28 cellular contexts compared by ENCODE assay signal in genomic region chr4:10416441-10416840, GRCh38. TPM values are rescaled to one million over a fixed set of nuclear protein-coding genes. Genes with fewer than 3 reads are reported as not detected.
DNase-seq lines count a peak whose midpoint lies in the region; ATAC-seq and TF ChIP-seq lines count a peak whose summit lies in the region.
"Had no signal": no experiment of that assay in that cellular context is flagged by ENCODE, and none has a peak within 500 bp of the region (broad histone marks: within the 10 kb centered on the region; RNA-seq: fewer than 3 reads in every experiment).

No MANE protein-coding gene starts in this region.

- no peak for TF ChIP-seq CTCF in CD8-positive, alpha-beta T cell (IDR thresholded peaks at IDR 0.05)
- TF ChIP-seq CTCF in nephron progenitor cell (IDR thresholded peaks at IDR 0.05): no peak
- no peak for TF ChIP-seq CTCF in GM10248 (IDR thresholded peaks at IDR 0.05; ENCODE audit: control extremely low read depth, extremely low read depth, low read depth, missing control alignments)

- H3K36me3 Mint-ChIP-seq in activated CD4-positive, alpha-beta memory T cell treated with anti-CD3 and anti-CD28 coated beads, Interleukin-2, amount 10 ng/mL, durations not matched to agents 7 days and 5 days (ENCODE audit: low read depth): no peaks in the 10 kb centered on the region
- H3K36me3 Mint-ChIP-seq in activated CD4-positive, alpha-beta memory T cell treated with anti-CD3 and anti-CD28 coated beads for 36 hours: no peaks in the 10 kb centered on the region
- no peaks in the 10 kb centered on the region for H3K36me3 Mint-ChIP-seq in CD8-positive, alpha-beta T cell
- H3K36me3 Mint-ChIP-seq in activated CD8-positive, alpha-beta T cell treated with anti-CD3 and anti-CD28 coated beads, Interleukin-2, amount 10 ng/mL, durations not matched to agents 7 days and 5 days (ENCODE audit: low read depth): peaks cover 14% of the 10 kb centered on the region
- H3K36me3 Mint-ChIP-seq in nephron progenitor cell (ENCODE audit: low read depth): peaks cover 5% of the 10 kb centered on the region
- H3K36me3 Mint-ChIP-seq: type B pancreatic cell had no signal

- H3K4me3 ChIP-seq in CD8-positive, alpha-beta T cell (ENCODE audit: low read depth, low read length): no peak overlapping the region
- H3K4me3 ChIP-seq: A549, lung, prostate gland had no signal

- no peaks in the 10 kb centered on the region for H3K9me3 ChIP-seq in CD8-positive, alpha-beta T cell (ENCODE audit: low read length)
- H3K9me3 ChIP-seq: A549, BE2C, prostate gland had no signal

- DNase-seq in activated CD4-positive, alpha-beta memory T cell treated with anti-CD3 and anti-CD28 coated beads, Interleukin-2, amount 10 ng/mL, durations not matched to agents 7 days and 5 days: peak; percentile 24
- DNase-seq in activated CD4-positive, alpha-beta memory T cell treated with anti-CD3 and anti-CD28 coated beads for 36 hours: no peak
- peak in 6 of 7 experiments; percentile 4 to 78 (median 34) for DNase-seq in CD8-positive, alpha-beta T cell
- DNase-seq in activated CD8-positive, alpha-beta T cell treated with anti-CD3 and anti-CD28 coated beads, Interleukin-2, amount 10 ng/mL, durations not matched to agents 7 days and 5 days: peak; percentile 85
- no peak for DNase-seq in nephron progenitor cell
- no peak for DNase-seq in midbrain (lab: John Stamatoyannopoulos, UW)
- no peak for DNase-seq in GM10248 (ENCODE audit: extremely low spot score)
- DNase-seq: activated CD4-positive, alpha-beta T cell treated with anti-CD3 and anti-CD28 coated beads, Interleukin-2, amount 50 U/mL, for 4 hours; BE2C; brain microvascular endothelial cell; Calu3; effector CD4-positive, alpha-beta T cell; kidney glomerular epithelial cell; NCI-H1105 treated with DMSO at 0.1 percent for 48 hours; NCI-H2081 treated with DMSO at 0.1 percent for 48 hours; NCI-H446 had no signal

- H3K9me3 Mint-ChIP-seq in activated CD4-positive, alpha-beta memory T cell treated with anti-CD3 and anti-CD28 coated beads, Interleukin-2, amount 10 ng/mL, durations not matched to agents 7 days and 5 days: no peaks in the 10 kb centered on the region
- peaks cover 3% of the 10 kb centered on the region for H3K9me3 Mint-ChIP-seq in activated CD4-positive, alpha-beta memory T cell treated with anti-CD3 and anti-CD28 coated beads for 36 hours
- H3K9me3 Mint-ChIP-seq in CD8-positive, alpha-beta T cell: peaks cover 2% of the 10 kb centered on the region
- peaks cover 5% of the 10 kb centered on the region for H3K9me3 Mint-ChIP-seq in activated CD8-positive, alpha-beta T cell treated with anti-CD3 and anti-CD28 coated beads, Interleukin-2, amount 10 ng/mL, durations not matched to agents 7 days and 5 days (ENCODE audit: insufficient read depth)
- peaks cover 22% of the 10 kb centered on the region for H3K9me3 Mint-ChIP-seq in nephron progenitor cell

- no peak overlapping the region for H3K27ac Mint-ChIP-seq in activated CD4-positive, alpha-beta memory T cell treated with anti-CD3 and anti-CD28 coated beads, Interleukin-2, amount 10 ng/mL, durations not matched to agents 7 days and 5 days
- no peak overlapping the region for H3K27ac Mint-ChIP-seq in activated CD4-positive, alpha-beta memory T cell treated with anti-CD3 and anti-CD28 coated beads for 36 hours
- H3K27ac Mint-ChIP-seq in CD8-positive, alpha-beta T cell: peak overlapping the region; percentile 69
- peak overlapping the region; percentile 64 for H3K27ac Mint-ChIP-seq in activated CD8-positive, alpha-beta T cell treated with anti-CD3 and anti-CD28 coated beads, Interleukin-2, amount 10 ng/mL, durations not matched to agents 7 days and 5 days
- H3K27ac Mint-ChIP-seq in nephron progenitor cell: peak overlapping the region; percentile 63
- H3K27ac Mint-ChIP-seq: T-helper 2 cell treated with Interferon-gamma antibody and Interleukin-4, amounts not matched to agents 5 μg/mL and 100 μg/mL, for 36 hours; type B pancreatic cell had no signal

- intact Hi-C loops in activated CD4-positive, alpha-beta memory T cell treated with anti-CD3 and anti-CD28 coated beads for 36 hours (cut with micrococcal nuclease): no loop called here
- intact Hi-C loops in CD8-positive, alpha-beta T cell (cut with DNase I, micrococcal nuclease): loop anchor here (2.0 to 5.0 kb wide), 2 partner anchors 40 to 41 kb away; partner anchors contain the start of gene ZNF518B (in 2 of the 2)

- no peaks in the 10 kb centered on the region for H3K27me3 ChIP-seq in CD8-positive, alpha-beta T cell (ENCODE audit: insufficient read depth, low read length)
- H3K27me3 ChIP-seq: BE2C, brain microvascular endothelial cell had no signal

- H3K4me1 Mint-ChIP-seq in activated CD4-positive, alpha-beta memory T cell treated with anti-CD3 and anti-CD28 coated beads, Interleukin-2, amount 10 ng/mL, durations not matched to agents 7 days and 5 days: peaks cover 10% of the 10 kb centered on the region
- H3K4me1 Mint-ChIP-seq in activated CD4-positive, alpha-beta memory T cell treated with anti-CD3 and anti-CD28 coated beads for 36 hours (ENCODE audit: low read depth): no peaks in the 10 kb centered on the region
- peaks cover 46% of the 10 kb centered on the region for H3K4me1 Mint-ChIP-seq in CD8-positive, alpha-beta T cell (ENCODE audit: low read depth)
- peaks cover 46% of the 10 kb centered on the region for H3K4me1 Mint-ChIP-seq in activated CD8-positive, alpha-beta T cell treated with anti-CD3 and anti-CD28 coated beads, Interleukin-2, amount 10 ng/mL, durations not matched to agents 7 days and 5 days (ENCODE audit: low read depth)
- peaks cover 18% of the 10 kb centered on the region for H3K4me1 Mint-ChIP-seq in nephron progenitor cell

- POLR2A ChIA-PET in activated CD4-positive, alpha-beta memory T cell treated with anti-CD3 and anti-CD28 coated beads, Interleukin-2, amount 10 ng/mL, durations not matched to agents 7 days and 5 days (lab: Charles Lee): interaction anchor here (0.8 kb wide), 1 partner anchor 299 kb away, joined by 3 read pairs; no protein-coding TSS in a partner anchor
- POLR2A ChIA-PET in activated CD4-positive, alpha-beta memory T cell treated with anti-CD3 and anti-CD28 coated beads for 36 hours (lab: Charles Lee): no interaction called here
- POLR2A ChIA-PET in CD8-positive, alpha-beta T cell (lab: Charles Lee): interaction anchor here (0.8 to 1.9 kb wide), 3 partner anchors 35 to 299 kb away, joined by 4 to 8 read pairs (median 6); partner anchors contain the start of genes WDR1 and ZNF518B
- POLR2A ChIA-PET in activated CD8-positive, alpha-beta T cell treated with anti-CD3 and anti-CD28 coated beads, Interleukin-2, amount 10 ng/mL, durations not matched to agents 7 days and 5 days (lab: Charles Lee): interaction anchor here (1.2 kb wide), 2 partner anchors 41 to 299 kb away, joined by 3 to 6 read pairs; partner anchors contain the start of genes WDR1 and ZNF518B
- POLR2A ChIA-PET in GM10248 (lab: Yijun Ruan, JAX): no interaction called here

- ATAC-seq in CD8-positive, alpha-beta T cell: peak; percentile 82
- ATAC-seq in activated CD8-positive, alpha-beta T cell treated with anti-CD3 and anti-CD28 coated beads, Interleukin-2, amount 10 ng/mL, durations not matched to agents 7 days and 5 days: peak; percentile 92
- ATAC-seq in GM18519 (IDR thresholded peaks at IDR 0.05; ENCODE audit: low FRiP score, unreplicated experiment): no peak
- ATAC-seq: A549, HCT116, HepG2, SK-N-SH treated with all-trans-retinoic acid at 6 μM for 48 hours had no signal

- no peak overlapping the region for H3K4me3 Mint-ChIP-seq in activated CD4-positive, alpha-beta memory T cell treated with anti-CD3 and anti-CD28 coated beads, Interleukin-2, amount 10 ng/mL, durations not matched to agents 7 days and 5 days
- no peak overlapping the region for H3K4me3 Mint-ChIP-seq in activated CD4-positive, alpha-beta memory T cell treated with anti-CD3 and anti-CD28 coated beads for 36 hours
- no peak overlapping the region for H3K4me3 Mint-ChIP-seq in CD8-positive, alpha-beta T cell
- peak overlapping the region; percentile 34 for H3K4me3 Mint-ChIP-seq in activated CD8-positive, alpha-beta T cell treated with anti-CD3 and anti-CD28 coated beads, Interleukin-2, amount 10 ng/mL, durations not matched to agents 7 days and 5 days
- H3K4me3 Mint-ChIP-seq in nephron progenitor cell: no peak overlapping the region
- H3K4me3 Mint-ChIP-seq: T-helper 2 cell treated with Interferon-gamma antibody and Interleukin-4, amounts not matched to agents 5 μg/mL and 100 μg/mL, for 36 hours; type B pancreatic cell had no signal

- H3K27ac ChIP-seq in CD8-positive, alpha-beta T cell (ENCODE audit: low read depth, low read length): no peak overlapping the region
- H3K27ac ChIP-seq: A549, brain microvascular endothelial cell, epithelial cell of prostate, HL-60, VCaP had no signal

- peaks cover 31% of the 10 kb centered on the region for H3K4me1 ChIP-seq in CD8-positive, alpha-beta T cell (ENCODE audit: insufficient read depth, low read length)
- H3K4me1 ChIP-seq: A549, BE2C, prostate gland had no signal

- no peaks in the 10 kb centered on the region for H3K36me3 ChIP-seq in CD8-positive, alpha-beta T cell (ENCODE audit: insufficient read depth, low read length)
- H3K36me3 ChIP-seq: BE2C, brain microvascular endothelial cell, prostate gland had no signal

- H3K27me3 Mint-ChIP-seq in activated CD4-positive, alpha-beta memory T cell treated with anti-CD3 and anti-CD28 coated beads, Interleukin-2, amount 10 ng/mL, durations not matched to agents 7 days and 5 days: peaks cover 1% of the 10 kb centered on the region
- no peaks in the 10 kb centered on the region for H3K27me3 Mint-ChIP-seq in activated CD4-positive, alpha-beta memory T cell treated with anti-CD3 and anti-CD28 coated beads for 36 hours
- H3K27me3 Mint-ChIP-seq in CD8-positive, alpha-beta T cell (ENCODE audit: low read depth): no peaks in the 10 kb centered on the region
- H3K27me3 Mint-ChIP-seq in activated CD8-positive, alpha-beta T cell treated with anti-CD3 and anti-CD28 coated beads, Interleukin-2, amount 10 ng/mL, durations not matched to agents 7 days and 5 days (ENCODE audit: low read depth): peaks cover 3% of the 10 kb centered on the region
- peaks cover 6% of the 10 kb centered on the region for H3K27me3 Mint-ChIP-seq in nephron progenitor cell (ENCODE audit: low read depth, poor library complexity)

- CTCF ChIA-PET in activated CD4-positive, alpha-beta memory T cell treated with anti-CD3 and anti-CD28 coated beads, Interleukin-2, amount 10 ng/mL, durations not matched to agents 7 days and 5 days (lab: Charles Lee): interaction anchor here (0.9 to 1.6 kb wide), 2 partner anchors 12 to 45 kb away, joined by 3 to 5 read pairs; no protein-coding TSS in a partner anchor
- CTCF ChIA-PET in activated CD4-positive, alpha-beta memory T cell treated with anti-CD3 and anti-CD28 coated beads for 36 hours (lab: Charles Lee): no interaction called here
- CTCF ChIA-PET in CD8-positive, alpha-beta T cell (lab: Charles Lee): interaction anchor here (4.0 kb wide), 1 partner anchor 13 kb away, joined by 15 read pairs; no protein-coding TSS in a partner anchor
- CTCF ChIA-PET in activated CD8-positive, alpha-beta T cell treated with anti-CD3 and anti-CD28 coated beads, Interleukin-2, amount 10 ng/mL, durations not matched to agents 7 days and 5 days (lab: Charles Lee): interaction anchor here (1.0 to 2.4 kb wide), 12 partner anchors 11 to 296 kb away, joined by 3 to 17 read pairs (median 4); partner anchors contain the start of gene ZNF518B
- CTCF ChIA-PET in GM10248 (lab: Yijun Ruan, JAX): interaction anchor here (1.0 to 2.9 kb wide), 3 partner anchors 13 to 45 kb away, joined by 3 to 7 read pairs (median 3); no protein-coding TSS in a partner anchor

RNA-seq across cellular contexts. Expression of gene ZNF518B, which starts 40.8 kb away (rescaled TPM):
- total RNA-seq in activated CD4-positive, alpha-beta memory T cell treated with anti-CD3 and anti-CD28 coated beads, Interleukin-2, amount 10 ng/mL, durations not matched to agents 7 days and 5 days: 10 to 100 TPM; 21.0 to 23.5 TPM
- 10 to 100 TPM; 14.3 to 14.7 TPM for total RNA-seq in activated CD4-positive, alpha-beta memory T cell treated with anti-CD3 and anti-CD28 coated beads for 36 hours
- 10 to 100 TPM; 35.5 to 39.3 TPM for total RNA-seq in CD8-positive, alpha-beta T cell
- 10 to 100 TPM; 16.5 to 19.4 TPM for total RNA-seq in activated CD8-positive, alpha-beta T cell treated with anti-CD3 and anti-CD28 coated beads, Interleukin-2, amount 10 ng/mL, durations not matched to agents 7 days and 5 days
- total RNA-seq: Calu3 had no signal

Comparison
In these comparisons a context has a peak if more than half of its experiments do, and no peak if none do; other contexts are left out.
1. DNase-seq: peak in activated CD4-positive, alpha-beta memory T cell treated with anti-CD3 and anti-CD28 coated beads, Interleukin-2, amount 10 ng/mL, durations not matched to agents 7 days and 5 days (single experiment), CD8-positive, alpha-beta T cell (6 of 7) and activated CD8-positive, alpha-beta T cell treated with anti-CD3 and anti-CD28 coated beads, Interleukin-2, amount 10 ng/mL, durations not matched to agents 7 days and 5 days (single experiment); none in activated CD4-positive, alpha-beta memory T cell treated with anti-CD3 and anti-CD28 coated beads for 36 hours (single experiment), nephron progenitor cell (single experiment), midbrain (single experiment) and GM10248 (single experiment).
2. POLR2A ChIA-PET loops: an anchor here in activated CD4-positive, alpha-beta memory T cell treated with anti-CD3 and anti-CD28 coated beads, Interleukin-2, amount 10 ng/mL, durations not matched to agents 7 days and 5 days (0.8 kb wide), CD8-positive, alpha-beta T cell (0.8 to 1.9 kb wide) and activated CD8-positive, alpha-beta T cell treated with anti-CD3 and anti-CD28 coated beads, Interleukin-2, amount 10 ng/mL, durations not matched to agents 7 days and 5 days (1.2 kb wide); none called in activated CD4-positive, alpha-beta memory T cell treated with anti-CD3 and anti-CD28 coated beads for 36 hours and GM10248.
3. H3K27ac Mint-ChIP-seq: peak in CD8-positive, alpha-beta T cell (single experiment), activated CD8-positive, alpha-beta T cell treated with anti-CD3 and anti-CD28 coated beads, Interleukin-2, amount 10 ng/mL, durations not matched to agents 7 days and 5 days (single experiment) and nephron progenitor cell (single experiment); none in activated CD4-positive, alpha-beta memory T cell treated with anti-CD3 and anti-CD28 coated beads, Interleukin-2, amount 10 ng/mL, durations not matched to agents 7 days and 5 days (single experiment) and activated CD4-positive, alpha-beta memory T cell treated with anti-CD3 and anti-CD28 coated beads for 36 hours (single experiment).